Comparison of ENCODE assay signal across 12 cellular contexts in the genomic region with DNA sequence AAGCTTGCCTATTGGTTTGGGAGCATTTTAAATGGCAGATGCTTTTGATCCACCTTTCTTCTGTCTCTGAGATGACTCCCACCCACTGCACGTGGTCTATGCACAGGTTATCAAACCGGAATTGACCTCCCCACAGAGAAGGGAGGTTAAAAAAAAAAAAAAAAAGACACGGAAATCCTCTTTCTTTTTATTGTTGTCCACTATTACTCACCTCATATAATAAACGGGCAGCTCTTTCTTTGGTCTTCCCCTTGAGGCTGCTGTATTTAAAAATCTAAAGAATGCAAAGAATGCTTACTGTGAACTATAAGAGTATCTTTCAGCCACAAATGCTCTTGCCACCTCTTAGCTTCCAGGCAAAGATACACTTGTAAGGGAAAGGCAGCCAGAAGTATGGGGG.
DNase-seq lines count a peak whose midpoint lies in the region; ATAC-seq and TF ChIP-seq lines count a peak whose summit lies in the region.
"Had no signal": no experiment of that assay in that cellular context is flagged by ENCODE, and none has a peak within 500 bp of the region (broad histone marks: within the 10 kb centered on the region; RNA-seq: fewer than 3 reads in every experiment).

No MANE protein-coding gene starts in this region.

- no peak overlapping the region for H3K27ac Mint-ChIP-seq in CD4-positive, alpha-beta T cell
- H3K27ac Mint-ChIP-seq: activated CD8-positive, alpha-beta memory T cell treated with anti-CD3 and anti-CD28 coated beads, Interleukin-2, amount 10 ng/mL, durations not matched to agents 7 days and 5 days; IgD-negative memory B cell had no signal

- H3K4me3 ChIP-seq in skeletal muscle satellite cell (ENCODE audit: low read length) (no peak overlapping the region), dorsolateral prefrontal cortex (no peak overlapping the region)

- no peaks in the 10 kb centered on the region for H3K9me3 Mint-ChIP-seq in CD4-positive, alpha-beta T cell

- H3K27me3 Mint-ChIP-seq in CD4-positive, alpha-beta T cell = no peaks in the 10 kb centered on the region
- H3K27me3 Mint-ChIP-seq: activated CD8-positive, alpha-beta memory T cell treated with anti-CD3 and anti-CD28 coated beads, Interleukin-2, amount 10 ng/mL, durations not matched to agents 7 days and 5 days had no signal

- peak; percentile 93 for ATAC-seq in SK-N-SH treated with all-trans-retinoic acid at 6 μM for 48 hours
- no peak for ATAC-seq in CD4-positive, alpha-beta T cell (ENCODE audit: poor library complexity)
- ATAC-seq: activated CD8-positive, alpha-beta memory T cell treated with anti-CD3 and anti-CD28 coated beads, Interleukin-2, amount 10 ng/mL, durations not matched to agents 7 days and 5 days had no signal

- H3K9ac ChIP-seq in skeletal muscle satellite cell (ENCODE audit: low read depth, low read length) = peak overlapping the region; percentile 7

- CTCF ChIA-PET in CD4-positive, alpha-beta T cell (lab: Charles Lee) = no interaction called here

- H3K4me1 Mint-ChIP-seq in CD4-positive, alpha-beta T cell (ENCODE audit: low read depth) = no peaks in the 10 kb centered on the region
- H3K4me1 Mint-ChIP-seq: activated CD8-positive, alpha-beta memory T cell treated with anti-CD3 and anti-CD28 coated beads, Interleukin-2, amount 10 ng/mL, durations not matched to agents 7 days and 5 days had no signal

- no peaks in the 10 kb centered on the region for H3K27me3 ChIP-seq in skeletal muscle satellite cell (ENCODE audit: control insufficient read depth, insufficient read depth, low read length)
- H3K27me3 ChIP-seq in CD4-positive, alpha-beta T cell (ENCODE audit: control insufficient read depth, insufficient read depth, low read length) = no peaks in the 10 kb centered on the region
- no peaks in the 10 kb centered on the region for H3K27me3 ChIP-seq in dorsolateral prefrontal cortex

- H3K4me1 ChIP-seq in skeletal muscle satellite cell (ENCODE audit: control insufficient read depth, insufficient read depth, low read length) = peaks cover 16% of the 10 kb centered on the region

- POLR2A ChIA-PET in CD4-positive, alpha-beta T cell (lab: Charles Lee) = no interaction called here

- no peak overlapping the region for H3K27ac ChIP-seq in CD4-positive, alpha-beta T cell (ENCODE audit: low read depth, low read length)
- H3K27ac ChIP-seq in dorsolateral prefrontal cortex = no peak overlapping the region

- no peaks in the 10 kb centered on the region for H3K36me3 Mint-ChIP-seq in CD4-positive, alpha-beta T cell (ENCODE audit: low read depth)
- H3K36me3 Mint-ChIP-seq: activated CD8-positive, alpha-beta memory T cell treated with anti-CD3 and anti-CD28 coated beads, Interleukin-2, amount 10 ng/mL, durations not matched to agents 7 days and 5 days; IgD-negative memory B cell had no signal

- TF ChIP-seq CTCF in CD4-positive, alpha-beta T cell (IDR thresholded peaks at IDR 0.05) = no peak
- no peak for TF ChIP-seq CTCF in dorsolateral prefrontal cortex (IDR thresholded peaks at IDR 0.05 in 54 of 56, conservative IDR thresholded peaks at IDR 0.05 in 2 of 56; ENCODE audit: low read depth in 1 of 56, partially characterized antibody in 56 of 56)

- no peaks in the 10 kb centered on the region for H3K9me3 ChIP-seq in skeletal muscle satellite cell (replicated peaks; ENCODE audit: low read length)
- no peaks in the 10 kb centered on the region for H3K9me3 ChIP-seq in CD4-positive, alpha-beta T cell (ENCODE audit: control insufficient read depth, low read length)

- H3K4me2 ChIP-seq in skeletal muscle satellite cell (ENCODE audit: low read length) = peak overlapping the region; percentile 30

- intact Hi-C loops in CD4-positive, alpha-beta T cell (cut with DNase I, micrococcal nuclease) = no loop called here
- intact Hi-C loops in dorsolateral prefrontal cortex (cut with DNase I) = no loop called here

- no peaks in the 10 kb centered on the region for H3K36me3 ChIP-seq in skeletal muscle satellite cell (ENCODE audit: insufficient read depth, low read length)

- DNase-seq in H4 (ENCODE audit: low spot score) = peak; percentile 15
- peak; percentile 72 for DNase-seq in glomerular visceral epithelial cell (ENCODE audit: extremely low spot score)
- DNase-seq in stimulated activated CD4-positive, alpha-beta T cell treated with anti-CD3 and anti-CD28 coated beads, Interleukin-2, amount 100 ng/mL, for 24 hours = no peak
- no peak for DNase-seq in CD4-positive, alpha-beta T cell
- DNase-seq in dorsolateral prefrontal cortex = no peak
- DNase-seq: activated CD8-positive, alpha-beta memory T cell treated with anti-CD3 and anti-CD28 coated beads, Interleukin-2, amount 10 ng/mL, durations not matched to agents 7 days and 5 days; caudate nucleus; hypothalamus; NCI-H345 had no signal

- H3K4me3 Mint-ChIP-seq in CD4-positive, alpha-beta T cell = no peak overlapping the region
- H3K4me3 Mint-ChIP-seq: activated CD8-positive, alpha-beta memory T cell treated with anti-CD3 and anti-CD28 coated beads, Interleukin-2, amount 10 ng/mL, durations not matched to agents 7 days and 5 days had no signal

TF ChIP-seq in SK-N-SH treated with all-trans-retinoic acid at 6 μM for 48 hours, 23 proteins besides CTCF, POLR2A, EP300 and RAD21:
- TF ChIP-seq ZNF8 (CRISPR knock-in tag; IDR thresholded peaks at IDR 0.05) (no peak), TCF4 (CRISPR knock-in tag; IDR thresholded peaks at IDR 0.05; ENCODE audit: borderline replicate concordance) (no peak), ISL1 (CRISPR knock-in tag; IDR thresholded peaks at IDR 0.05) (peak; percentile 56; the same call in 1 of the 2 replicates), ARNTL (CRISPR knock-in tag; IDR thresholded peaks at IDR 0.05; ENCODE audit: borderline replicate concordance, low read depth) (no peak)
- TF ChIP-seq, protein P1, sequence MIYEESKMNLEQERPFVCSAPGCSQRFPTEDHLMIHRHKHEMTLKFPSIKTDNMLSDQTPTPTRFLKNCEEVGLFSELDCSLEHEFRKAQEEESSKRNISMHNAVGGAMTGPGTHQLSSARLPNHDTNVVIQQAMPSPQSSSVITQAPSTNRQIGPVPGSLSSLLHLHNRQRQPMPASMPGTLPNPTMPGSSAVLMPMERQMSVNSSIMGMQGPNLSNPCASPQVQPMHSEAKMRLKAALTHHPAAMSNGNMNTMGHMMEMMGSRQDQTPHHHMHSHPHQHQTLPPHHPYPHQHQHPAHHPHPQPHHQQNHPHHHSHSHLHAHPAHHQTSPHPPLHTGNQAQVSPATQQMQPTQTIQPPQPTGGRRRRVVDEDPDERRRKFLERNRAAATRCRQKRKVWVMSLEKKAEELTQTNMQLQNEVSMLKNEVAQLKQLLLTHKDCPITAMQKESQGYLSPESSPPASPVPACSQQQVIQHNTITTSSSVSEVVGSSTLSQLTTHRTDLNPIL (CRISPR knock-in tag; IDR thresholded peaks at IDR 0.05; ENCODE audit: low read depth) = no peak

Comparison
In these comparisons a context has a peak if more than half of its experiments do, and no peak if none do; other contexts are left out.
1. DNase-seq: peak in H4 (single experiment) and glomerular visceral epithelial cell (single experiment); none in stimulated activated CD4-positive, alpha-beta T cell treated with anti-CD3 and anti-CD28 coated beads, Interleukin-2, amount 100 ng/mL, for 24 hours (0 of 2), CD4-positive, alpha-beta T cell (0 of 10) and dorsolateral prefrontal cortex (0 of 10).